ENCODE assay signal across 10 cellular contexts in genomic region chr18:2917255-2918047, GRCh38.
DNase-seq lines count a peak whose midpoint lies in the region; ATAC-seq and TF ChIP-seq lines count a peak whose summit lies in the region.
"Had no signal": no experiment of that assay in that cellular context is flagged by ENCODE, and none has a peak within 500 bp of the region (broad histone marks: within the 10 kb centered on the region; RNA-seq: fewer than 3 reads in every experiment).

No MANE protein-coding gene starts in this region.

- no peak for TF ChIP-seq POLR2A in tibial nerve (IDR thresholded peaks at IDR 0.05)

- DNase-seq in activated effector memory CD4-positive, alpha-beta T cell treated with anti-CD3 and anti-CD28 coated beads, Interleukin-2, amount 50 U/mL, for 16 hours = peak; percentile 36
- no peak for DNase-seq in activated effector memory CD4-positive, alpha-beta T cell treated with Interleukin-2 at 50 U/mL for 16 hours
- no peak for DNase-seq in WTC11 (ENCODE audit: low spot score)
- no peak for DNase-seq in left colon
- DNase-seq in tibial nerve (ENCODE audit: low spot score in 2 of 2) = no peak
- DNase-seq in NCI-H1930 (lab: John Stamatoyannopoulos, UW) = no peak
- no peak for DNase-seq in GM19240 (ENCODE audit: insufficient read length, low spot score)
- no peak for DNase-seq in foreskin melanocyte
- DNase-seq: BE2C, NCI-H2029 had no signal

- H3K27ac Mint-ChIP-seq in WTC11 = peak overlapping the region; percentile 96

- peaks cover 0 to 77% (median 17%) of the 10 kb centered on the region in 3 donors for H3K36me3 ChIP-seq in tibial nerve
- H3K36me3 ChIP-seq: BE2C had no signal

- TF ChIP-seq CTCF in WTC11 (IDR thresholded peaks at IDR 0.05) (no peak), tibial nerve (IDR thresholded peaks at IDR 0.05) (no peak)

- H3K9me3 Mint-ChIP-seq in WTC11 = no peaks in the 10 kb centered on the region

- no peak for ATAC-seq in WTC11
- ATAC-seq in left colon = peak; percentile 82

- H3K4me1 Mint-ChIP-seq in WTC11 = peaks cover 57% of the 10 kb centered on the region

- no peak overlapping the region for H3K4me3 ChIP-seq in tibial nerve

- no peak for TF ChIP-seq EP300 in tibial nerve (IDR thresholded peaks at IDR 0.05)

- 57 to 61% methylated on average over 16 of the region's 16 CpGs for WGBS in tibial nerve, 2 donors

- H3K27me3 Mint-ChIP-seq in WTC11 (ENCODE audit: low read depth) = no peaks in the 10 kb centered on the region

- peak overlapping the region in 3 of 4 donors; percentile 5 to 61 (median 44) for H3K27ac ChIP-seq in tibial nerve

- intact Hi-C loops in left colon (cut with DNase I, micrococcal nuclease) = no loop called here

- CTCF ChIA-PET in WTC11 (lab: Charles Lee) = interaction anchor here (1.0 to 2.3 kb wide), 6 partner anchors 10 to 329 kb away, joined by 3 to 10 read pairs (median 4); no protein-coding TSS in a partner anchor

- POLR2A ChIA-PET in WTC11 (lab: Charles Lee) = interaction anchor here (0.6 to 0.7 kb wide), 2 partner anchors 18 to 199 kb away, joined by 3 read pairs; no protein-coding TSS in a partner anchor

- H3K9me3 ChIP-seq in tibial nerve = no peaks in the 10 kb centered on the region
- H3K9me3 ChIP-seq: BE2C had no signal

- 0 out of 2 replicates have a peak overlapping the region, but pooled peaks have one; percentile 30 for H3K4me3 Mint-ChIP-seq in WTC11

- H3K4me1 ChIP-seq in tibial nerve = peaks cover 0 to 37% (median 5%) of the 10 kb centered on the region in 4 donors
- H3K4me1 ChIP-seq: BE2C had no signal

- peaks cover 46% of the 10 kb centered on the region for H3K36me3 Mint-ChIP-seq in WTC11

- H3K27me3 ChIP-seq in tibial nerve = no peaks in the 10 kb centered on the region
- H3K27me3 ChIP-seq: BE2C had no signal

TF ChIP-seq in WTC11, 78 proteins besides CTCF, POLR2A, EP300 and RAD21:
- TF ChIP-seq ZSCAN18 (CRISPR knock-in tag; IDR thresholded peaks at IDR 0.05) (no peak), MYBL2 (CRISPR knock-in tag; IDR thresholded peaks at IDR 0.05) (no peak), SMAD4 (CRISPR knock-in tag; IDR thresholded peaks at IDR 0.05) (no peak), CBFB (CRISPR knock-in tag; IDR thresholded peaks at IDR 0.05; ENCODE audit: low read depth) (no peak), USF2 (CRISPR knock-in tag; IDR thresholded peaks at IDR 0.05) (no peak), FOXK1 (CRISPR knock-in tag; IDR thresholded peaks at IDR 0.05) (no peak), PRDM15 (CRISPR knock-in tag; IDR thresholded peaks at IDR 0.05) (no peak), EMX1 (CRISPR knock-in tag; IDR thresholded peaks at IDR 0.05) (no peak), ZNF138 (CRISPR knock-in tag; conservative IDR thresholded peaks at IDR 0.05) (no peak), TEAD4 (CRISPR knock-in tag; IDR thresholded peaks at IDR 0.05) (no peak), ZNF512 (CRISPR knock-in tag; IDR thresholded peaks at IDR 0.05; ENCODE audit: borderline replicate concordance) (no peak)
